Comparison of ENCODE assay signal across 8 cellular contexts in the genomic region with DNA sequence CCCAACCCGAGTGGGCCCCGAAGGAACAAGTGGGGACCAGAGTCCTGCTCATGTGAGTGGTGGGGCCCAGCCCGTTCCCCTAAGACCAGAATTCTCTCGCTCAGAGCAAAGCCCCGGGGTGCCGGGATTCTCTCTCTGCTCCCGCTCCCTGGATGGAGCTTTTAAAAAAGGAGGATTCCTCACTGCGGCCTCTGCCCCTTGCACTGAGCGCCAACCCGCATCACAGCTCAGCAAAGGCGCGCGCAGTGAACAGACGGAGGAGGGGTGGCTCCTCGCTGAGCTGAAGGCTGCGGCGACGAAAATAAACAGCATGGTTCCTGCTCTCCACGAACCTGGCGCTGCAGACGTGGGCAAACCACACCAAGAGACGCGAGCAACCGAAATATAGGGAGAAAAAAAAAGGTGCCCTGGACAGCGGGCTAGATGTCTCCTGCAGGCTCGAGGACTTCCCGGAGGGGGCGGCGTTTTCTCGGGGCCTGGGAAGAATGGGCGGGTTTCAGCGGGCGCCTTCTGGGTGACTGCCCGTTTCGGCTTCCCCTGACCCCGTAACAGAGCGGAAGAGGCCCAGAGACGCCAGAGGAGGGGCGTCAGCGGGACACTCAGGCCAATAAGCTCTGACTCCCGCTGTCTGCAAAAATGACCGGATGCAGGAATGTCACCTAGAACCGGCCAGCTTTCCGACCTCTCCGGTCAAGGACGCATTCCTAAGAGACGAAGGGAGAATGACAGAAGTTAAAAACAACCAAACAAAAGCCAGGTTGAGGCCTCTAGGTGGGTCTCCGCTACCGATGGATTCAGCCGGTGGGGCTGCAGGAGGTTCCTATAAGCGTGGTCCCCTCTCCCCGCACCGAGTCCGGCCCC. TPM values are rescaled to one million over a fixed set of nuclear protein-coding genes. Genes with fewer than 3 reads are reported as not detected.
DNase-seq lines count a peak whose midpoint lies in the region; ATAC-seq, FAIRE-seq and TF ChIP-seq lines count a peak whose summit lies in the region.

No MANE protein-coding gene starts in this region.

- H3K27ac ChIP-seq in GM12878 (ENCODE audit: control insufficient read depth, insufficient read depth) (no peak overlapping the region), right atrium auricular region (peak overlapping the region; percentile 90 to 97)

- no peaks in the 10 kb centered on the region for H3K9me3 ChIP-seq in ES-I3 (ENCODE audit: control insufficient read depth, insufficient read depth, low read length)
- peaks cover 2% of the 10 kb centered on the region; the same call in 1 of the 3 replicates for H3K9me3 ChIP-seq in GM12878 (replicated peaks; ENCODE audit: control insufficient read depth, insufficient read depth, low read length)
- H3K9me3 ChIP-seq in right atrium auricular region = no peaks in the 10 kb centered on the region

- peak overlapping the region; percentile 60; the same call in 1 of the 2 replicates for H3K4me2 ChIP-seq in GM12878 (ENCODE audit: control insufficient read depth, insufficient read depth)

- no peak for TF ChIP-seq EP300 in GM12878 (IDR thresholded peaks at IDR 0.05; ENCODE audit: borderline replicate concordance in 1 of 2, control insufficient read depth in 1 of 2, low read depth in 2 of 2, low read length in 2 of 2)

- H3K36me3 ChIP-seq in ES-I3 (ENCODE audit: insufficient read depth, low read length) = no peaks in the 10 kb centered on the region
- H3K36me3 ChIP-seq in GM12878 (ENCODE audit: control insufficient read depth in 2 of 2, insufficient read depth in 2 of 2, low read length in 1 of 2) = no peaks in the 10 kb centered on the region
- peaks cover 16% of the 10 kb centered on the region for H3K36me3 ChIP-seq in right atrium auricular region

- no peaks in the 10 kb centered on the region for H4K20me1 ChIP-seq in GM12878 (ENCODE audit: control insufficient read depth, insufficient read depth)

- ATAC-seq in GM12878 = no peak
- no peak for ATAC-seq in GM19035 (IDR thresholded peaks at IDR 0.05; ENCODE audit: unreplicated experiment)

- RAD21 ChIA-PET in GM12878 (lab: Charles Lee; ENCODE audit: unreplicated experiment) = no interaction called here

- in situ Hi-C loops in GM12878 (cut with MboI) = no loop called here

- no peaks in the 10 kb centered on the region for H3K79me2 ChIP-seq in GM12878 (ENCODE audit: control insufficient read depth, insufficient read depth, low read length)

- no peak for TF ChIP-seq POLR2A in GM12878 (IDR thresholded peaks at IDR 0.05; ENCODE audit: low read depth, low read length)

- no peak for TF ChIP-seq RAD21 in GM12878 (IDR thresholded peaks at IDR 0.05; ENCODE audit: insufficient read depth, low read depth, low read length)

- CTCF ChIA-PET in GM12878 (lab: Yijun Ruan, JAX) = interaction anchor here (1.4 to 1.5 kb wide), 2 partner anchors 11 to 58 kb away, joined by 3 to 4 read pairs; no protein-coding TSS in a partner anchor

- 0 out of 2 replicates have a peak overlapping the region, but pooled peaks have one; percentile 4 for H3K4me3 ChIP-seq in GM12878
- peak overlapping the region; percentile 36 to 51 for H3K4me3 ChIP-seq in right atrium auricular region

- no TSS peak for BruUV-seq in GM12878 (replicated peaks; lab: Mats Ljungman, UMichigan)

- H3K9ac ChIP-seq in ES-I3 (ENCODE audit: low read depth, low read length) (peak overlapping the region; percentile 67), GM12878 (ENCODE audit: control insufficient read depth, insufficient read depth, low read length) (no peak overlapping the region)

- peak overlapping the region; percentile 10; the same call in 1 of the 2 replicates for H2AFZ ChIP-seq in GM12878 (ENCODE audit: control insufficient read depth, low read depth, low read length)

- POLR2A ChIA-PET in GM12878 (lab: Charles Lee) = no interaction called here

- FAIRE-seq in GM12878 (lab: Jason Lieb, UNC) = no peak

- 46% methylated on average over 50 of the region's 54 CpGs for WGBS in GM12878 (ENCODE audit: insufficient coverage, insufficient replicate concordance, low lambda C conversion rate, missing lambda C conversion rate)

- intact Hi-C loops in GM12878 (cut with micrococcal nuclease; ENCODE audit: unreplicated experiment) = no loop called here
- intact Hi-C loops in posterior cingulate gyrus (cut with DNase I) = loop anchor here (5.0 kb wide), 1 partner anchor 230 kb away; no protein-coding TSS in a partner anchor

- H3K4me1 ChIP-seq in ES-I3 (ENCODE audit: insufficient read depth, low read length) = no peaks in the 10 kb centered on the region
- no peaks in the 10 kb centered on the region for H3K4me1 ChIP-seq in GM12878 (ENCODE audit: control insufficient read depth, insufficient read depth, low read length)
- peaks cover 0 to 73% of the 10 kb centered on the region in 2 donors for H3K4me1 ChIP-seq in right atrium auricular region

- peak; percentile 76 for DNase-seq in NOMO-1 treated with DMSO at 0.1 percent for 48 hours (lab: John Stamatoyannopoulos, UW; ENCODE audit: unreplicated experiment)
- no peak for DNase-seq in GM12878 (ENCODE audit: low read depth, low spot score)
- DNase-seq in right atrium auricular region (ENCODE audit: low spot score) = peak; percentile 95
- DNase-seq in posterior cingulate gyrus = peak in 7 of 10 donors; percentile 43 to 92 (median 47)
- DNase-seq in NCI-H526 (lab: John Stamatoyannopoulos, UW) = no peak
- no peak for DNase-seq in NAMALWA (ENCODE audit: low spot score)

- SMC1A ChIA-PET in GM12878 (lab: Charles Lee; ENCODE audit: uncharacterized antibody, unreplicated experiment) = no interaction called here

- H3K27me3 ChIP-seq in GM12878 (replicated peaks in 1 of 2; ENCODE audit: control insufficient read depth in 2 of 2, insufficient read depth in 2 of 2, low read length in 1 of 2) (peaks cover 0 to 4% of the 10 kb centered on the region in 2 experiments; a peak in 1 of 4 replicates), right atrium auricular region (no peaks in the 10 kb centered on the region)

- no peak for TF ChIP-seq CTCF in GM12878 (IDR thresholded peaks at IDR 0.05 in 2 of 3, conservative IDR thresholded peaks at IDR 0.05 in 1 of 3; ENCODE audit: control insufficient read depth in 2 of 3, extremely low read depth in 1 of 3, insufficient read depth in 1 of 3, low read depth in 3 of 3, low read length in 3 of 3)
- peak in 1 of 2 donors; percentile 30 for TF ChIP-seq CTCF in right atrium auricular region (IDR thresholded peaks at IDR 0.05)

RNA-seq across cellular contexts. Expression of a gene that starts 0.8 kb away (rescaled TPM):
- total RNA-seq in GM12878 (2013; cell fraction: nucleolus; rRNA removed) = 0.83 and 0.94 TPM in 2 replicates
- 0.23 and 0.27 TPM in 2 replicates for total RNA-seq in GM12878 (2014; rRNA removed)
- total RNA-seq in GM12878 (2014; rRNA removed; fragmentation: Illumina TruSeq; extraction: Trizol) = 0.13 and 0.18 TPM in 2 replicates
- 0.18 and 0.19 TPM in 2 replicates for total RNA-seq in GM12878 (2021)
- 0.67 TPM for polyA plus RNA-seq in GM12878 (2011; ENCODE audit: low read depth)
- polyA plus RNA-seq in GM12878 (2011; rRNA removed) = 0.53 and 0.54 TPM in 2 replicates
- polyA plus RNA-seq in GM12878 (2011; cell fraction: cytosol; rRNA removed) = 0.40 and 0.74 TPM in 2 replicates
- polyA plus RNA-seq in GM12878 (2011; cell fraction: nucleus; rRNA removed) = 0.18 and 0.27 TPM in 2 replicates
- 0.76 and 1.3 TPM in 2 replicates for polyA plus RNA-seq in GM12878 (2012)
- 0.21 and 0.22 TPM in 2 replicates for polyA plus RNA-seq in GM12878 (2014; fragmentation: Illumina TruSeq; extraction: Trizol)
- under 1 TPM; 0.03 to 0.11 TPM for polyA plus RNA-seq in GM12878 (2014; fragmentation: Nextera tagmentation; extraction: Ambion mirVana)
- polyA plus RNA-seq in GM12878 (2014; rRNA removed) = 0.13 and 0.14 TPM in 2 replicates
- under 1 TPM in 1 of 2 experiments, not detected in 1; 0.04 TPM for polyA plus RNA-seq in GM12878 (2016; fragmentation: Nextera tagmentation; extraction: Ambion mirVana)
- polyA minus RNA-seq in GM12878 (2011; rRNA and poly(A)+ RNA removed) = 0.46 and 1.4 TPM in 2 replicates
- 0.53 and 0.83 TPM in 2 replicates for polyA minus RNA-seq in GM12878 (2011; cell fraction: cytosol; rRNA and poly(A)+ RNA removed)
- polyA minus RNA-seq in GM12878 (2011; cell fraction: nucleus; rRNA and poly(A)+ RNA removed) = 0.12 and 0.48 TPM in 2 replicates
- 10 to 100 TPM; 18.8 to 30.6 TPM for total RNA-seq in right atrium auricular region

RNA-seq across cellular contexts. Expression of a gene that starts 37.7 kb away (rescaled TPM):
- total RNA-seq in GM12878 (2013; cell fraction: nucleolus; rRNA removed) = 2.1 and 2.7 TPM in 2 replicates
- 5.8 and 7.5 TPM in 2 replicates for total RNA-seq in GM12878 (2014; rRNA removed)
- total RNA-seq in GM12878 (2014; rRNA removed; fragmentation: Illumina TruSeq; extraction: Trizol) = 2.8 and 3.0 TPM in 2 replicates
- total RNA-seq in GM12878 (2021) = 5.8 and 6.4 TPM in 2 replicates
- polyA plus RNA-seq in GM12878 (2011; ENCODE audit: low read depth) = 1.5 TPM
- 2.7 and 4.2 TPM in 2 replicates for polyA plus RNA-seq in GM12878 (2011; rRNA removed)
- polyA plus RNA-seq in GM12878 (2011; cell fraction: cytosol; rRNA removed) = 5.6 and 9.3 TPM in 2 replicates
- 4.6 and 5.1 TPM in 2 replicates for polyA plus RNA-seq in GM12878 (2011; cell fraction: nucleus; rRNA removed)
- 3.4 and 5.3 TPM in 2 replicates for polyA plus RNA-seq in GM12878 (2012)
- polyA plus RNA-seq in GM12878 (2014; fragmentation: Illumina TruSeq; extraction: Trizol) = 0.76 and 2.1 TPM in 2 replicates
- under 1 TPM; 0.35 to 0.90 TPM for polyA plus RNA-seq in GM12878 (2014; fragmentation: Nextera tagmentation; extraction: Ambion mirVana)
- 4.8 and 5.1 TPM in 2 replicates for polyA plus RNA-seq in GM12878 (2014; rRNA removed)
- 1 to 10 TPM in 1 of 2 experiments, under 1 TPM in 1; 0.96 to 1.3 TPM for polyA plus RNA-seq in GM12878 (2016; fragmentation: Nextera tagmentation; extraction: Ambion mirVana)
- 1.5 and 6.0 TPM in 2 replicates for polyA minus RNA-seq in GM12878 (2011; rRNA and poly(A)+ RNA removed)
- 2.1 and 3.9 TPM in 2 replicates for polyA minus RNA-seq in GM12878 (2011; cell fraction: cytosol; rRNA and poly(A)+ RNA removed)
- 1.5 and 2.4 TPM in 2 replicates for polyA minus RNA-seq in GM12878 (2011; cell fraction: nucleus; rRNA and poly(A)+ RNA removed)
- total RNA-seq in right atrium auricular region = 1 to 10 TPM; 4.8 to 5.9 TPM

Comparison
In these comparisons a context has a peak if more than half of its experiments do, and no peak if none do; other contexts are left out.
1. DNase-seq: peak in NOMO-1 treated with DMSO at 0.1 percent for 48 hours (single experiment), right atrium auricular region (single experiment) and posterior cingulate gyrus (7 of 10); none in GM12878 (single experiment), NCI-H526 (0 of 2) and NAMALWA (single experiment).
2. RNA of a gene that starts 0.8 kb away (total RNA-seq): 18.8 to 30.6 TPM in right atrium auricular region; 0.13 to 0.94 TPM in GM12878; every median in the first group is over 10 times any median in the second.